ENCODE assay signal across 1 cellular context in the genomic region with DNA sequence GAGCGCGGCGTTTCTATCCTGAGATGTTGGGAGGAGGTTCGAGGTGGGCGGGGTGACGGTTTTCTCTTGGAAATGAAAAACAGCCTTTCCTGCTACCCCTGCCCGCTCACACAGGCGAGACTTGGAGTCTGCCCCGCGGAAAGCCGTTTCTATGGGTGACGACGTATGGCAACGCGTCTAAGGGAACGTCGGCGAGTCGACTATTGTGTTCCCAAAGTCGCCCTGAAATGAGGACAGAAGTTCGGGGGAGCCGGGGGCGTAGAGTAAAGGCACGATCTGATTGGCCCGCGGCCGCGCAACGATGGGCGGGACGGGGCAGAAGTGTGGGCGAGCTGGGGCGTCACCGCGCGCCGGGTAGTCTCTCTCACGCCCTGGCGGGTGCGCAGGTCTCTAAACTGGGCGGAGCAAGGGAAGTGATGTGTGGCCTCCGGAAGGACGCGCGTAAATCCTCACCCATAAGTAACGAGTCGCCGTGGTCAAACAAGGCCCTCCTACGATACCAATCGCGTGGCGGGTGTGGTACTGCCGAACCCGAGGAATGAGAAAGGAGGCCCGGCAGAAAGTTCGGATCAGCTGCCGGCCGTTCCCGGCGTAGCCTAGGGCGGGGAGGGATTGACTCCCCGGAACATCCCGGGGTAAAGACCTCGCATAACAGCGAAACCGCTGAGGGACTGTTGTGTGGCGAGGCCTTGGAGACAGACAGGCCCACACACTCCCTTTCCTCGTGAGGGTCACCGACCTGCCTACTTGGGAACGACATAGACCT.
TF ChIP-seq lines count a peak whose summit lies in the region.

No MANE protein-coding gene starts in this region.

TF ChIP-seq in GM12878, 131 proteins besides CTCF, POLR2A, EP300 and RAD21 (continued from another document and continues in another):
- TF ChIP-seq SMC3 (IDR thresholded peaks at IDR 0.05; ENCODE audit: borderline replicate concordance, low read length) = no peak; the same call in 1 of the 2 replicates
- TF ChIP-seq MXI1 (IDR thresholded peaks at IDR 0.05; ENCODE audit: low read depth, low read length) = peak; percentile 68; the same call in 1 of the 2 replicates
- no peak for TF ChIP-seq FOXK2 (IDR thresholded peaks at IDR 0.05)
- peak; percentile 41 for TF ChIP-seq HDAC6 (IDR thresholded peaks at IDR 0.05; ENCODE audit: unreplicated experiment)
- no peak for TF ChIP-seq ETV6 (conservative IDR thresholded peaks at IDR 0.05 in 1 of 2, IDR thresholded peaks at IDR 0.05 in 1 of 2; ENCODE audit: borderline replicate concordance in 1 of 2, low read depth in 1 of 2)
- TF ChIP-seq NBN (IDR thresholded peaks at IDR 0.05) = peak; percentile 86
- TF ChIP-seq, protein P1, sequence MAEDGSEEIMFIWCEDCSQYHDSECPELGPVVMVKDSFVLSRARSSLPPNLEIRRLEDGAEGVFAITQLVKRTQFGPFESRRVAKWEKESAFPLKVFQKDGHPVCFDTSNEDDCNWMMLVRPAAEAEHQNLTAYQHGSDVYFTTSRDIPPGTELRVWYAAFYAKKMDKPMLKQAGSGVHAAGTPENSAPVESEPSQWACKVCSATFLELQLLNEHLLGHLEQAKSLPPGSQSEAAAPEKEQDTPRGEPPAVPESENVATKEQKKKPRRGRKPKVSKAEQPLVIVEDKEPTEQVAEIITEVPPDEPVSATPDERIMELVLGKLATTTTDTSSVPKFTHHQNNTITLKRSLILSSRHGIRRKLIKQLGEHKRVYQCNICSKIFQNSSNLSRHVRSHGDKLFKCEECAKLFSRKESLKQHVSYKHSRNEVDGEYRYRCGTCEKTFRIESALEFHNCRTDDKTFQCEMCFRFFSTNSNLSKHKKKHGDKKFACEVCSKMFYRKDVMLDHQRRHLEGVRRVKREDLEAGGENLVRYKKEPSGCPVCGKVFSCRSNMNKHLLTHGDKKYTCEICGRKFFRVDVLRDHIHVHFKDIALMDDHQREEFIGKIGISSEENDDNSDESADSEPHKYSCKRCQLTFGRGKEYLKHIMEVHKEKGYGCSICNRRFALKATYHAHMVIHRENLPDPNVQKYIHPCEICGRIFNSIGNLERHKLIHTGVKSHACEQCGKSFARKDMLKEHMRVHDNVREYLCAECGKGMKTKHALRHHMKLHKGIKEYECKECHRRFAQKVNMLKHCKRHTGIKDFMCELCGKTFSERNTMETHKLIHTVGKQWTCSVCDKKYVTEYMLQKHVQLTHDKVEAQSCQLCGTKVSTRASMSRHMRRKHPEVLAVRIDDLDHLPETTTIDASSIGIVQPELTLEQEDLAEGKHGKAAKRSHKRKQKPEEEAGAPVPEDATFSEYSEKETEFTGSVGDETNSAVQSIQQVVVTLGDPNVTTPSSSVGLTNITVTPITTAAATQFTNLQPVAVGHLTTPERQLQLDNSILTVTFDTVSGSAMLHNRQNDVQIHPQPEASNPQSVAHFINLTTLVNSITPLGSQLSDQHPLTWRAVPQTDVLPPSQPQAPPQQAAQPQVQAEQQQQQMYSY (CRISPR knock-in tag; IDR thresholded peaks at IDR 0.05) = no peak
- no peak for TF ChIP-seq NFXL1 (IDR thresholded peaks at IDR 0.05; ENCODE audit: borderline replicate concordance)
- TF ChIP-seq MEF2B (IDR thresholded peaks at IDR 0.05; ENCODE audit: partially characterized antibody, poor library complexity, severe bottlenecking) = peak; percentile 21
- TF ChIP-seq TARDBP (IDR thresholded peaks at IDR 0.05; ENCODE audit: borderline replicate concordance) = no peak; the same call in 1 of the 2 replicates
- peak; percentile 60; the same call in 1 of the 2 replicates for TF ChIP-seq RB1 (IDR thresholded peaks at IDR 0.05; ENCODE audit: borderline replicate concordance)
- TF ChIP-seq, protein P2, sequence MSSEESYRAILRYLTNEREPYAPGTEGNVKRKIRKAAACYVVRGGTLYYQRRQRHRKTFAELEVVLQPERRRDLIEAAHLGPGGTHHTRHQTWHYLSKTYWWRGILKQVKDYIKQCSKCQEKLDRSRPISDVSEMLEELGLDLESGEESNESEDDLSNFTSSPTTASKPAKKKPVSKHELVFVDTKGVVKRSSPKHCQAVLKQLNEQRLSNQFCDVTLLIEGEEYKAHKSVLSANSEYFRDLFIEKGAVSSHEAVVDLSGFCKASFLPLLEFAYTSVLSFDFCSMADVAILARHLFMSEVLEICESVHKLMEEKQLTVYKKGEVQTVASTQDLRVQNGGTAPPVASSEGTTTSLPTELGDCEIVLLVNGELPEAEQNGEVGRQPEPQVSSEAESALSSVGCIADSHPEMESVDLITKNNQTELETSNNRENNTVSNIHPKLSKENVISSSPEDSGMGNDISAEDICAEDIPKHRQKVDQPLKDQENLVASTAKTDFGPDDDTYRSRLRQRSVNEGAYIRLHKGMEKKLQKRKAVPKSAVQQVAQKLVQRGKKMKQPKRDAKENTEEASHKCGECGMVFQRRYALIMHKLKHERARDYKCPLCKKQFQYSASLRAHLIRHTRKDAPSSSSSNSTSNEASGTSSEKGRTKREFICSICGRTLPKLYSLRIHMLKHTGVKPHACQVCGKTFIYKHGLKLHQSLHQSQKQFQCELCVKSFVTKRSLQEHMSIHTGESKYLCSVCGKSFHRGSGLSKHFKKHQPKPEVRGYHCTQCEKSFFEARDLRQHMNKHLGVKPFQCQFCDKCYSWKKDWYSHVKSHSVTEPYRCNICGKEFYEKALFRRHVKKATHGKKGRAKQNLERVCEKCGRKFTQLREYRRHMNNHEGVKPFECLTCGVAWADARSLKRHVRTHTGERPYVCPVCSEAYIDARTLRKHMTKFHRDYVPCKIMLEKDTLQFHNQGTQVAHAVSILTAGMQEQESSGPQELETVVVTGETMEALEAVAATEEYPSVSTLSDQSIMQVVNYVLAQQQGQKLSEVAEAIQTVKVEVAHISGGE (CRISPR knock-in tag; IDR thresholded peaks at IDR 0.05) = peak; percentile 63
- peak; percentile 76 for TF ChIP-seq KLF5 (IDR thresholded peaks at IDR 0.05; ENCODE audit: partially characterized antibody)
- TF ChIP-seq KAT2A (conservative IDR thresholded peaks at IDR 0.05; ENCODE audit: control insufficient read depth, low read depth, low read length) = no peak
- TF ChIP-seq SMARCA5 (IDR thresholded peaks at IDR 0.05) = peak; percentile 58
- peak in 1 of 2 experiments; percentile 97; a peak in 2 of 3 replicates for TF ChIP-seq EGR1 (IDR thresholded peaks at IDR 0.05; ENCODE audit: borderline replicate concordance in 1 of 2, low read depth in 2 of 2, low read length in 2 of 2)
- peak; percentile 44; the same call in 1 of the 2 replicates for TF ChIP-seq TCF12 (IDR thresholded peaks at IDR 0.05; ENCODE audit: low read depth, low read length)
- TF ChIP-seq ZNF24 (IDR thresholded peaks at IDR 0.05) = no peak
- no peak for TF ChIP-seq RCOR1 (conservative IDR thresholded peaks at IDR 0.05; ENCODE audit: low read depth, low read length)
- no peak for TF ChIP-seq ZNF274 (IDR thresholded peaks at IDR 0.05; ENCODE audit: insufficient read depth, insufficient read length)
- TF ChIP-seq, protein P3, sequence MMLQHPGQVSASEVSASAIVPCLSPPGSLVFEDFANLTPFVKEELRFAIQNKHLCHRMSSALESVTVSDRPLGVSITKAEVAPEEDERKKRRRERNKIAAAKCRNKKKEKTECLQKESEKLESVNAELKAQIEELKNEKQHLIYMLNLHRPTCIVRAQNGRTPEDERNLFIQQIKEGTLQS (IDR thresholded peaks at IDR 0.05; ENCODE audit: borderline replicate concordance, extremely low read depth, low read depth, low read length) = 0 out of 2 replicates have a peak, but pooled peaks have one; percentile 25
- peak; percentile 98 for TF ChIP-seq CREB1 (IDR thresholded peaks at IDR 0.05; ENCODE audit: low read depth)
- TF ChIP-seq, protein P4, sequence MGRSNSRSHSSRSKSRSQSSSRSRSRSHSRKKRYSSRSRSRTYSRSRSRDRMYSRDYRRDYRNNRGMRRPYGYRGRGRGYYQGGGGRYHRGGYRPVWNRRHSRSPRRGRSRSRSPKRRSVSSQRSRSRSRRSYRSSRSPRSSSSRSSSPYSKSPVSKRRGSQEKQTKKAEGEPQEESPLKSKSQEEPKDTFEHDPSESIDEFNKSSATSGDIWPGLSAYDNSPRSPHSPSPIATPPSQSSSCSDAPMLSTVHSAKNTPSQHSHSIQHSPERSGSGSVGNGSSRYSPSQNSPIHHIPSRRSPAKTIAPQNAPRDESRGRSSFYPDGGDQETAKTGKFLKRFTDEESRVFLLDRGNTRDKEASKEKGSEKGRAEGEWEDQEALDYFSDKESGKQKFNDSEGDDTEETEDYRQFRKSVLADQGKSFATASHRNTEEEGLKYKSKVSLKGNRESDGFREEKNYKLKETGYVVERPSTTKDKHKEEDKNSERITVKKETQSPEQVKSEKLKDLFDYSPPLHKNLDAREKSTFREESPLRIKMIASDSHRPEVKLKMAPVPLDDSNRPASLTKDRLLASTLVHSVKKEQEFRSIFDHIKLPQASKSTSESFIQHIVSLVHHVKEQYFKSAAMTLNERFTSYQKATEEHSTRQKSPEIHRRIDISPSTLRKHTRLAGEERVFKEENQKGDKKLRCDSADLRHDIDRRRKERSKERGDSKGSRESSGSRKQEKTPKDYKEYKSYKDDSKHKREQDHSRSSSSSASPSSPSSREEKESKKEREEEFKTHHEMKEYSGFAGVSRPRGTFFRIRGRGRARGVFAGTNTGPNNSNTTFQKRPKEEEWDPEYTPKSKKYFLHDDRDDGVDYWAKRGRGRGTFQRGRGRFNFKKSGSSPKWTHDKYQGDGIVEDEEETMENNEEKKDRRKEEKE (IDR thresholded peaks at IDR 0.05) = no peak
- TF ChIP-seq FOXM1 (IDR thresholded peaks at IDR 0.05; ENCODE audit: low read depth, low read length) = no peak
- no peak for TF ChIP-seq CBX3 (IDR thresholded peaks at IDR 0.05; ENCODE audit: borderline replicate concordance, low read depth)
- TF ChIP-seq CBX5 (IDR thresholded peaks at IDR 0.05; ENCODE audit: low read depth) = no peak
- no peak for TF ChIP-seq TCF7 (IDR thresholded peaks at IDR 0.05; ENCODE audit: borderline replicate concordance)
- TF ChIP-seq, protein P5, sequence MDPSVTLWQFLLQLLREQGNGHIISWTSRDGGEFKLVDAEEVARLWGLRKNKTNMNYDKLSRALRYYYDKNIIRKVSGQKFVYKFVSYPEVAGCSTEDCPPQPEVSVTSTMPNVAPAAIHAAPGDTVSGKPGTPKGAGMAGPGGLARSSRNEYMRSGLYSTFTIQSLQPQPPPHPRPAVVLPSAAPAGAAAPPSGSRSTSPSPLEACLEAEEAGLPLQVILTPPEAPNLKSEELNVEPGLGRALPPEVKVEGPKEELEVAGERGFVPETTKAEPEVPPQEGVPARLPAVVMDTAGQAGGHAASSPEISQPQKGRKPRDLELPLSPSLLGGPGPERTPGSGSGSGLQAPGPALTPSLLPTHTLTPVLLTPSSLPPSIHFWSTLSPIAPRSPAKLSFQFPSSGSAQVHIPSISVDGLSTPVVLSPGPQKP (IDR thresholded peaks at IDR 0.05; ENCODE audit: low read depth, low read length) = peak; percentile 25; the same call in 1 of the 2 replicates
- TF ChIP-seq ASH2L (IDR thresholded peaks at IDR 0.05; ENCODE audit: borderline replicate concordance, low read depth) = no peak
- no peak for TF ChIP-seq MYC (IDR thresholded peaks at IDR 0.05; ENCODE audit: insufficient read depth, insufficient read length, insufficient replicate concordance, low read length, severe bottlenecking)
- peak; percentile 97 for TF ChIP-seq CREM (IDR thresholded peaks at IDR 0.05; ENCODE audit: low read depth)
- TF ChIP-seq, protein P6, sequence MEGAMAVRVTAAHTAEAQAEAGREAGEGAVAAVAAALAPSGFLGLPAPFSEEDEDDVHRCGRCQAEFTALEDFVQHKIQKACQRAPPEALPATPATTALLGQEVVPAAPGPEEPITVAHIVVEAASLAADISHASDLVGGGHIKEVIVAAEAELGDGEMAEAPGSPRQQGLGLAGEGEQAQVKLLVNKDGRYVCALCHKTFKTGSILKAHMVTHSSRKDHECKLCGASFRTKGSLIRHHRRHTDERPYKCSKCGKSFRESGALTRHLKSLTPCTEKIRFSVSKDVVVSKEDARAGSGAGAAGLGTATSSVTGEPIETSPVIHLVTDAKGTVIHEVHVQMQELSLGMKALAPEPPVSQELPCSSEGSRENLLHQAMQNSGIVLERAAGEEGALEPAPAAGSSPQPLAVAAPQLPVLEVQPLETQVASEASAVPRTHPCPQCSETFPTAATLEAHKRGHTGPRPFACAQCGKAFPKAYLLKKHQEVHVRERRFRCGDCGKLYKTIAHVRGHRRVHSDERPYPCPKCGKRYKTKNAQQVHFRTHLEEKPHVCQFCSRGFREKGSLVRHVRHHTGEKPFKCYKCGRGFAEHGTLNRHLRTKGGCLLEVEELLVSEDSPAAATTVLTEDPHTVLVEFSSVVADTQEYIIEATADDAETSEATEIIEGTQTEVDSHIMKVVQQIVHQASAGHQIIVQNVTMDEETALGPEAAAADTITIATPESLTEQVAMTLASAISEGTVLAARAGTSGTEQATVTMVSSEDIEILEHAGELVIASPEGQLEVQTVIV (IDR thresholded peaks at IDR 0.05; ENCODE audit: borderline replicate concordance, partially characterized antibody) = no peak
- no peak; the same call in none of the 2 replicates for TF ChIP-seq HDGF (IDR thresholded peaks at IDR 0.05)
- TF ChIP-seq BRCA1 (IDR thresholded peaks at IDR 0.05; ENCODE audit: low read depth, low read length) = no peak
- TF ChIP-seq BCL11A (IDR thresholded peaks at IDR 0.05; ENCODE audit: low read depth, low read length) = no peak
- TF ChIP-seq MEF2A (IDR thresholded peaks at IDR 0.05; ENCODE audit: insufficient read depth, low read depth, low read length) = 0 out of 2 replicates have a peak, but pooled peaks have one; percentile 20
- peak; percentile 81 for TF ChIP-seq ATF7 (IDR thresholded peaks at IDR 0.05; ENCODE audit: low read depth)
- TF ChIP-seq IKZF2 (IDR thresholded peaks at IDR 0.05) = 0 out of 4 replicates have a peak, but pooled peaks of 1 of the 2 experiments have one; percentile 19
- TF ChIP-seq, protein P7, sequence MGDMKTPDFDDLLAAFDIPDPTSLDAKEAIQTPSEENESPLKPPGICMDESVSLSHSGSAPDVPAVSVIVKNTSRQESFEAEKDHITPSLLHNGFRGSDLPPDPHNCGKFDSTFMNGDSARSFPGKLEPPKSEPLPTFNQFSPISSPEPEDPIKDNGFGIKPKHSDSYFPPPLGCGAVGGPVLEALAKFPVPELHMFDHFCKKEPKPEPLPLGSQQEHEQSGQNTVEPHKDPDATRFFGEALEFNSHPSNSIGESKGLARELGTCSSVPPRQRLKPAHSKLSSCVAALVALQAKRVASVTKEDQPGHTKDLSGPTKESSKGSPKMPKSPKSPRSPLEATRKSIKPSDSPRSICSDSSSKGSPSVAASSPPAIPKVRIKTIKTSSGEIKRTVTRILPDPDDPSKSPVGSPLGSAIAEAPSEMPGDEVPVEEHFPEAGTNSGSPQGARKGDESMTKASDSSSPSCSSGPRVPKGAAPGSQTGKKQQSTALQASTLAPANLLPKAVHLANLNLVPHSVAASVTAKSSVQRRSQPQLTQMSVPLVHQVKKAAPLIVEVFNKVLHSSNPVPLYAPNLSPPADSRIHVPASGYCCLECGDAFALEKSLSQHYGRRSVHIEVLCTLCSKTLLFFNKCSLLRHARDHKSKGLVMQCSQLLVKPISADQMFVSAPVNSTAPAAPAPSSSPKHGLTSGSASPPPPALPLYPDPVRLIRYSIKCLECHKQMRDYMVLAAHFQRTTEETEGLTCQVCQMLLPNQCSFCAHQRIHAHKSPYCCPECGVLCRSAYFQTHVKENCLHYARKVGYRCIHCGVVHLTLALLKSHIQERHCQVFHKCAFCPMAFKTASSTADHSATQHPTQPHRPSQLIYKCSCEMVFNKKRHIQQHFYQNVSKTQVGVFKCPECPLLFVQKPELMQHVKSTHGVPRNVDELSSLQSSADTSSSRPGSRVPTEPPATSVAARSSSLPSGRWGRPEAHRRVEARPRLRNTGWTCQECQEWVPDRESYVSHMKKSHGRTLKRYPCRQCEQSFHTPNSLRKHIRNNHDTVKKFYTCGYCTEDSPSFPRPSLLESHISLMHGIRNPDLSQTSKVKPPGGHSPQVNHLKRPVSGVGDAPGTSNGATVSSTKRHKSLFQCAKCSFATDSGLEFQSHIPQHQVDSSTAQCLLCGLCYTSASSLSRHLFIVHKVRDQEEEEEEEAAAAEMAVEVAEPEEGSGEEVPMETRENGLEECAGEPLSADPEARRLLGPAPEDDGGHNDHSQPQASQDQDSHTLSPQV (IDR thresholded peaks at IDR 0.05) = no peak
